16 cellular contexts compared by ENCODE assay signal in genomic region chr14:34453226-34453625, GRCh38.
"Had no signal": no experiment of that assay in that cellular context is flagged by ENCODE, and none has a peak within 500 bp of the region (broad histone marks: within the 10 kb centered on the region; RNA-seq: fewer than 3 reads in every experiment).

No MANE protein-coding gene starts in this region.

- H3K4me1 ChIP-seq: tibial artery had no signal

- H3K27ac Mint-ChIP-seq: activated naive CD8-positive, alpha-beta T cell treated with anti-CD3 and anti-CD28 coated beads, Interleukin-2, amount 10 ng/mL, durations not matched to agents 7 days and 5 days; activated T-helper 1 cell treated with anti-CD3 and anti-CD28 coated beads, Interleukin-12 subunit alpha, Interleukin-12 subunit beta, Interleukin-2, Interleukin-4 antibody, amounts not matched to agents 30 ng/mL and 10 ng/mL and 1 ng/mL, durations not matched to agents 14 hours and 24 hours and 36 hours; memory B cell; naive thymus-derived CD4-positive, alpha-beta T cell had no signal

- H3K27ac ChIP-seq: foreskin keratinocyte, left ventricle myocardium inferior, tibial artery had no signal

- FAIRE-seq: kidney had no signal

- H3K4me3 ChIP-seq: left ventricle myocardium inferior, mucosa of descending colon, tibial artery had no signal

- H3K9me3 ChIP-seq: left ventricle myocardium inferior, mucosa of descending colon, tibial artery had no signal

- DNase-seq: activated CD4-positive, CD25-positive, alpha-beta regulatory T cell treated with anti-CD3 and anti-CD28 coated beads, Interleukin-2, amount 50 U/mL, for 72 hours; activated naive CD8-positive, alpha-beta T cell treated with anti-CD3 and anti-CD28 coated beads, Interleukin-2, amount 10 ng/mL, durations not matched to agents 7 days and 5 days; effector CD8-positive, alpha-beta T cell; foreskin keratinocyte; glutamatergic neuron; kidney; left ventricle myocardium inferior; mucosa of descending colon; naive thymus-derived CD4-positive, alpha-beta T cell; stimulated activated CD4-positive, alpha-beta T cell treated with anti-CD3 and anti-CD28 coated beads, Interleukin-15, amount 100 ng/mL, for 24 hours; stimulated activated CD4-positive, alpha-beta T cell treated with anti-CD3 and anti-CD28 coated beads, Interleukin-4, amount 100 ng/mL, for 24 hours; stimulated activated naive CD4-positive, alpha-beta T cell; T1000; tibial artery had no signal

- H3K4me1 Mint-ChIP-seq: activated naive CD8-positive, alpha-beta T cell treated with anti-CD3 and anti-CD28 coated beads, Interleukin-2, amount 10 ng/mL, durations not matched to agents 7 days and 5 days; memory B cell had no signal

- H3K27me3 ChIP-seq: foreskin keratinocyte, tibial artery had no signal

- ATAC-seq: foreskin keratinocyte; mucosa of descending colon; naive thymus-derived CD4-positive, alpha-beta T cell had no signal

- H3K27me3 Mint-ChIP-seq: activated naive CD8-positive, alpha-beta T cell treated with anti-CD3 and anti-CD28 coated beads, Interleukin-2, amount 10 ng/mL, durations not matched to agents 7 days and 5 days; memory B cell; naive thymus-derived CD4-positive, alpha-beta T cell had no signal

- H3K9me3 Mint-ChIP-seq: activated naive CD8-positive, alpha-beta T cell treated with anti-CD3 and anti-CD28 coated beads, Interleukin-2, amount 10 ng/mL, durations not matched to agents 7 days and 5 days; activated T-helper 1 cell treated with anti-CD3 and anti-CD28 coated beads, Interleukin-12 subunit alpha, Interleukin-12 subunit beta, Interleukin-2, Interleukin-4 antibody, amounts not matched to agents 30 ng/mL and 10 ng/mL and 1 ng/mL, durations not matched to agents 14 hours and 24 hours and 36 hours; memory B cell; naive thymus-derived CD4-positive, alpha-beta T cell had no signal

- H3K4me3 Mint-ChIP-seq: activated naive CD8-positive, alpha-beta T cell treated with anti-CD3 and anti-CD28 coated beads, Interleukin-2, amount 10 ng/mL, durations not matched to agents 7 days and 5 days; activated T-helper 1 cell treated with anti-CD3 and anti-CD28 coated beads, Interleukin-12 subunit alpha, Interleukin-12 subunit beta, Interleukin-2, Interleukin-4 antibody, amounts not matched to agents 30 ng/mL and 10 ng/mL and 1 ng/mL, durations not matched to agents 14 hours and 24 hours and 36 hours; memory B cell; naive thymus-derived CD4-positive, alpha-beta T cell had no signal
